In the genomic region with DNA sequence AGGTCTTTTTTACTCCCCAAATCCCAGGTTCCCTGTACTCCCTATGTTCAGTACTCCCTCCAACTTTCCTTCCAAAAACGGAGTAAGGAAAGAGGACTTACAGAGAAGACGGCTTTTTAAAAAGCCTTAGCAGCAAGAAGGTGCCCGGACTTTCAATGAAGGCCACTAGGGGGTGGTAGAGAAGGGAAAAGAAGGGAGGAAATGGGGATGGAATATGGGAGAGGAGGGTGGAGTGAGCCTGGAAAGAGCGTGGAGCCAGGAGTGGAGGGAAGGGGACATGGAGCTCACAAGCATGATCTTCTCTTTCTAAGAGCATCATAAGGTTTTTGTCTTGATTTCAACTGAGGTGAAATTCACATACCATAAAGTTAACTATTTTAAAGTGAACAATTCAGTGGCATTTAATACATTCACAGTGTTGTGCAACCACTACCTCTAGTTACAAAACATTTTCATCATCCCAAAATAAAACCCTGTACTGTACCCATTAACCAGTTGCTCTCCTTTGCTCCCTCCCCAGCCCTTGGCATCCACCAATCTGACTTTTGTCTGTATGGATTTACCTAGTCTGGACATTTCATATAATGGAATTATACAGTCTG, we compare ENCODE assay signal across 8 cellular contexts.
A peak's percentile ranks its signal among the peaks of the same experiment; 100 is the strongest.
DNase-seq lines count a peak whose midpoint lies in the region; ATAC-seq and TF ChIP-seq lines count a peak whose summit lies in the region.

No MANE protein-coding gene starts in this region.

- TF ChIP-seq CTCF in 22Rv1 (IDR thresholded peaks at IDR 0.05) (peak; percentile 93), NB4 (IDR thresholded peaks at IDR 0.05; ENCODE audit: low read depth, low read length) (peak; percentile 66), hepatocyte (IDR thresholded peaks at IDR 0.05; ENCODE audit: poor library complexity) (peak; percentile 53)

- intact Hi-C loops in activated CD4-positive, alpha-beta memory T cell treated with anti-CD3 and anti-CD28 coated beads for 36 hours (cut with micrococcal nuclease), result loop anchor here (1.0 to 10.0 kb wide), 4 partner anchors 27 to 595 kb away; no protein-coding TSS in a partner anchor

- H3K27me3 Mint-ChIP-seq in activated CD4-positive, alpha-beta memory T cell treated with anti-CD3 and anti-CD28 coated beads for 36 hours, result no peaks in the 10 kb centered on the region

- H3K79me2 ChIP-seq in hepatocyte, result no peaks in the 10 kb centered on the region

- TF ChIP-seq POLR2A in NB4 (IDR thresholded peaks at IDR 0.05; ENCODE audit: extremely low read depth, insufficient read length), result no peak

- no peaks in the 10 kb centered on the region for H3K9me3 Mint-ChIP-seq in activated CD4-positive, alpha-beta memory T cell treated with anti-CD3 and anti-CD28 coated beads for 36 hours

- H3K9me3 ChIP-seq in hepatocyte (ENCODE audit: low read depth), result no peaks in the 10 kb centered on the region

- no peaks in the 10 kb centered on the region for H4K20me1 ChIP-seq in hepatocyte (ENCODE audit: insufficient read depth, poor library complexity, severe bottlenecking)

- H3K27ac ChIP-seq in 22Rv1 (no peak overlapping the region), hepatocyte (no peak overlapping the region)

- no peaks in the 10 kb centered on the region for H3K36me3 ChIP-seq in hepatocyte (replicated peaks; ENCODE audit: insufficient read depth, low read depth)

- CTCF ChIA-PET in activated CD4-positive, alpha-beta memory T cell treated with anti-CD3 and anti-CD28 coated beads for 36 hours (lab: Charles Lee), result interaction anchor here (0.6 to 3.5 kb wide), 18 partner anchors 11 to 592 kb away, joined by 3 to 26 read pairs (median 4); no protein-coding TSS in a partner anchor

- H3K4me3 ChIP-seq in NB4 (ENCODE audit: low read depth, low read length), result no peak overlapping the region
- no peak overlapping the region for H3K4me3 ChIP-seq in hepatocyte

- H3K9me2 ChIP-seq in hepatocyte (replicated peaks; ENCODE audit: insufficient read depth), result no peaks in the 10 kb centered on the region

- no peak for ATAC-seq in GM18858 (IDR thresholded peaks at IDR 0.05; ENCODE audit: unreplicated experiment)

- H2AFZ ChIP-seq in hepatocyte, result no peak overlapping the region

- no peaks in the 10 kb centered on the region for H3K4me1 Mint-ChIP-seq in activated CD4-positive, alpha-beta memory T cell treated with anti-CD3 and anti-CD28 coated beads for 36 hours (ENCODE audit: low read depth)

- DNase-seq in DMS114 treated with DMSO at 0.1 percent for 48 hours (lab: John Stamatoyannopoulos, UW; ENCODE audit: unreplicated experiment), result peak; percentile 5
- peak; percentile 53 for DNase-seq in NB4 (ENCODE audit: low read depth)
- peak; percentile 40 for DNase-seq in activated CD4-positive, alpha-beta memory T cell treated with anti-CD3 and anti-CD28 coated beads for 36 hours
- peak; percentile 67 for DNase-seq in hepatocyte (ENCODE audit: low spot score)
- peak; percentile 27 for DNase-seq in stimulated activated CD4-positive, alpha-beta T cell treated with anti-CD3 and anti-CD28 coated beads, Interleukin-4, amount 100 ng/mL, for 24 hours
- DNase-seq in activated CD4-positive, CD25-positive, alpha-beta regulatory T cell treated with anti-CD3 and anti-CD28 coated beads, Interleukin-2, amount 50 U/mL, for 72 hours, result no peak

- no peaks in the 10 kb centered on the region for H3K36me3 Mint-ChIP-seq in activated CD4-positive, alpha-beta memory T cell treated with anti-CD3 and anti-CD28 coated beads for 36 hours

- WGBS in hepatocyte (ENCODE audit: low lambda C conversion rate, missing lambda C conversion rate), result 36% methylated on average over 4 of the region's 4 CpGs

- H3K4me3 Mint-ChIP-seq in activated CD4-positive, alpha-beta memory T cell treated with anti-CD3 and anti-CD28 coated beads for 36 hours, result no peak overlapping the region

- no peak overlapping the region for H3K4me2 ChIP-seq in hepatocyte

- H3K27ac Mint-ChIP-seq in activated CD4-positive, alpha-beta memory T cell treated with anti-CD3 and anti-CD28 coated beads for 36 hours, result no peak overlapping the region

- POLR2A ChIA-PET in activated CD4-positive, alpha-beta memory T cell treated with anti-CD3 and anti-CD28 coated beads for 36 hours (lab: Charles Lee), result no interaction called here

- no peaks in the 10 kb centered on the region for H3K27me3 ChIP-seq in hepatocyte

- H3K4me1 ChIP-seq in hepatocyte (ENCODE audit: insufficient read depth), result peaks cover 14% of the 10 kb centered on the region
